Comparison of ENCODE assay signal across 10 cellular contexts in the genomic region with DNA sequence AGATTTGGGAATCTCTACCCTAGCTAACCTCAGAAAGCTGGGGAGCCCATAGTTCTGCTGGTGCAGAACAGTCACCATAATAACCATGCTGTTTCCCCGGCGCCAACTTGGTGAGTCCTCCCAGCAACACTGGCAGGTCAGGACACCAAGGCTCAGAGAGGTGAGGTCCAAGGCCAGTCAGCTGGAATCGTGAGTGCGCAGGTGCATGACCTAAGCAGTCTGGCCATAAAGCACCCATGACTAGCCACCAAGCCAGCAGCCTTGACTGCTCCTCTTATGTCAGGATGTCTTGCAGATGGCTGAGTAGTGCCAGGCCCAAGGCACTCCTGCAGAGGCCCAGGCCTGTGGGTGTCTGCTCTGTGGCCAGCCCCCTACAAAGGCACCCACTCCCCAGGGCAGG. TPM values are rescaled to one million over a fixed set of nuclear protein-coding genes. Genes with fewer than 3 reads are reported as not detected.
DNase-seq lines count a peak whose midpoint lies in the region; ATAC-seq and TF ChIP-seq lines count a peak whose summit lies in the region.
"Had no signal": no experiment of that assay in that cellular context is flagged by ENCODE, and none has a peak within 500 bp of the region (broad histone marks: within the 10 kb centered on the region; RNA-seq: fewer than 3 reads in every experiment).

No MANE protein-coding gene starts in this region.

- H3K4me1 Mint-ChIP-seq in activated naive CD4-positive, alpha-beta T cell treated with anti-CD3 and anti-CD28 coated beads, Interleukin-2, amount 10 ng/mL, durations not matched to agents 7 days and 5 days = peaks cover 60% of the 10 kb centered on the region
- peaks cover 51% of the 10 kb centered on the region for H3K4me1 Mint-ChIP-seq in activated naive CD8-positive, alpha-beta T cell treated with anti-CD3 and anti-CD28 coated beads for 36 hours

- H3K9me3 ChIP-seq in lung (ENCODE audit: control insufficient read depth in 2 of 2, insufficient read depth in 1 of 2, low read length in 1 of 2) = no peaks in the 10 kb centered on the region
- H3K9me3 ChIP-seq in tibial nerve = no peaks in the 10 kb centered on the region

- H3K27ac Mint-ChIP-seq in activated naive CD4-positive, alpha-beta T cell treated with anti-CD3 and anti-CD28 coated beads, Interleukin-2, amount 10 ng/mL, durations not matched to agents 7 days and 5 days = peak overlapping the region; percentile 100
- peak overlapping the region; percentile 98 for H3K27ac Mint-ChIP-seq in activated naive CD8-positive, alpha-beta T cell treated with anti-CD3 and anti-CD28 coated beads for 36 hours

- TF ChIP-seq POLR2A in tibial nerve (IDR thresholded peaks at IDR 0.05) = no peak

- 66 to 71% methylated on average over 4 of the region's 4 CpGs for WGBS in lung, 2 donors
- 59 to 67% methylated on average over 4 of the region's 4 CpGs for WGBS in tibial nerve, 2 donors

- no peaks in the 10 kb centered on the region for H3K27me3 ChIP-seq in lung (ENCODE audit: control insufficient read depth, insufficient read depth)
- H3K27me3 ChIP-seq in tibial nerve = no peaks in the 10 kb centered on the region

- TF ChIP-seq EP300 in tibial nerve (IDR thresholded peaks at IDR 0.05) = no peak

- no peak for TF ChIP-seq CTCF in lung (IDR thresholded peaks at IDR 0.05; ENCODE audit: control extremely low read depth, extremely low read depth)
- TF ChIP-seq CTCF in tibial nerve (IDR thresholded peaks at IDR 0.05) = no peak

- peak overlapping the region; percentile 96 for H3K4me3 Mint-ChIP-seq in activated naive CD4-positive, alpha-beta T cell treated with anti-CD3 and anti-CD28 coated beads, Interleukin-2, amount 10 ng/mL, durations not matched to agents 7 days and 5 days
- peak overlapping the region; percentile 96 for H3K4me3 Mint-ChIP-seq in activated naive CD8-positive, alpha-beta T cell treated with anti-CD3 and anti-CD28 coated beads for 36 hours

- no peaks in the 10 kb centered on the region for H3K9me3 Mint-ChIP-seq in activated naive CD4-positive, alpha-beta T cell treated with anti-CD3 and anti-CD28 coated beads, Interleukin-2, amount 10 ng/mL, durations not matched to agents 7 days and 5 days
- H3K9me3 Mint-ChIP-seq in activated naive CD8-positive, alpha-beta T cell treated with anti-CD3 and anti-CD28 coated beads for 36 hours = no peaks in the 10 kb centered on the region

- CTCF ChIA-PET in activated naive CD4-positive, alpha-beta T cell treated with anti-CD3 and anti-CD28 coated beads, Interleukin-2, amount 10 ng/mL, durations not matched to agents 7 days and 5 days (lab: Charles Lee) = interaction anchor here (0.9 to 3.5 kb wide), 6 partner anchors 8 to 117 kb away, joined by 3 to 14 read pairs (median 10); a partner anchor contains a TSS

- DNase-seq in activated naive CD4-positive, alpha-beta T cell treated with anti-CD3 and anti-CD28 coated beads, Interleukin-2, amount 10 ng/mL, durations not matched to agents 7 days and 5 days = no peak
- DNase-seq in activated naive CD4-positive, alpha-beta T cell (lab: John Stamatoyannopoulos, UW) = no peak
- peak; percentile 28 for DNase-seq in activated naive CD8-positive, alpha-beta T cell treated with anti-CD3 and anti-CD28 coated beads for 36 hours
- no peak for DNase-seq in lung (ENCODE audit: low spot score)
- no peak for DNase-seq in tibial nerve (ENCODE audit: low spot score in 2 of 2)
- no peak for DNase-seq in COLO829 (ENCODE audit: low spot score)
- DNase-seq in KG1 (lab: John Stamatoyannopoulos, UW) = no peak
- DNase-seq in NCI-H748 (lab: John Stamatoyannopoulos, UW; ENCODE audit: unreplicated experiment) = no peak
- DNase-seq: stimulated activated CD4-positive, alpha-beta T cell treated with anti-CD3 and anti-CD28 coated beads, Interleukin-12 subunit alpha, Interleukin-12 subunit beta, amount 100 ng/mL, for 4 hours had no signal

- H3K27me3 Mint-ChIP-seq in activated naive CD4-positive, alpha-beta T cell treated with anti-CD3 and anti-CD28 coated beads, Interleukin-2, amount 10 ng/mL, durations not matched to agents 7 days and 5 days = no peaks in the 10 kb centered on the region
- no peaks in the 10 kb centered on the region for H3K27me3 Mint-ChIP-seq in activated naive CD8-positive, alpha-beta T cell treated with anti-CD3 and anti-CD28 coated beads for 36 hours

- no peak for ATAC-seq in lung (ENCODE audit: insufficient read depth, low FRiP score)

- no peak overlapping the region for H3K4me3 ChIP-seq in lung
- H3K4me3 ChIP-seq in tibial nerve = peak overlapping the region in 1 of 4 donors; percentile 90

- H3K36me3 ChIP-seq in lung (ENCODE audit: control insufficient read depth in 2 of 2, insufficient read depth in 2 of 2, low read length in 2 of 2) (peaks cover 0 to 22% of the 10 kb centered on the region in 2 donors), tibial nerve (peaks cover 0 to 24% (median 10%) of the 10 kb centered on the region in 3 donors)

- H3K4me1 ChIP-seq in lung (ENCODE audit: control insufficient read depth in 2 of 2, insufficient read depth in 2 of 2, low read length in 2 of 2) (peaks cover 20 to 27% of the 10 kb centered on the region in 2 donors), tibial nerve (peaks cover 3 to 72% (median 57%) of the 10 kb centered on the region in 4 donors)

- peaks cover 40% of the 10 kb centered on the region for H3K36me3 Mint-ChIP-seq in activated naive CD4-positive, alpha-beta T cell treated with anti-CD3 and anti-CD28 coated beads, Interleukin-2, amount 10 ng/mL, durations not matched to agents 7 days and 5 days
- peaks cover 20% of the 10 kb centered on the region for H3K36me3 Mint-ChIP-seq in activated naive CD8-positive, alpha-beta T cell treated with anti-CD3 and anti-CD28 coated beads for 36 hours

- H3K27ac ChIP-seq in lung (ENCODE audit: low read depth in 1 of 2, low read length in 1 of 2) = peak overlapping the region; percentile 85 to 98
- peak overlapping the region in 3 of 4 donors; percentile 98 to 99 (median 98) for H3K27ac ChIP-seq in tibial nerve

RNA-seq across cellular contexts. Expression of a gene that starts 2.6 kb away (rescaled TPM):
- total RNA-seq in activated naive CD8-positive, alpha-beta T cell treated with anti-CD3 and anti-CD28 coated beads for 36 hours = 10 to 100 TPM; 53.4 to 53.8 TPM
- total RNA-seq in lung = 10 to 100 TPM; 23.4 to 40.5 TPM
- 10 to 100 TPM; 15.3 to 27.7 TPM for polyA plus RNA-seq in lung
- 10 to 100 TPM; 11.1 to 28.5 (median 21.8) TPM for total RNA-seq in tibial nerve

RNA-seq across cellular contexts. Expression of a gene that starts 14.5 kb away (rescaled TPM):
- under 1 TPM; 0.31 to 0.44 TPM for total RNA-seq in activated naive CD8-positive, alpha-beta T cell treated with anti-CD3 and anti-CD28 coated beads for 36 hours
- 1 to 10 TPM in 1 of 2 donors, under 1 TPM in 1; 0.74 to 1.5 TPM for total RNA-seq in lung
- under 1 TPM; 0.02 to 0.10 TPM for polyA plus RNA-seq in lung
- total RNA-seq in tibial nerve = not detected
- total RNA-seq: Daoy had no signal
